29 cellular contexts compared by ENCODE assay signal in genomic region chr3:27791956-27792355, GRCh38.
"Had no signal": no experiment of that assay in that cellular context is flagged by ENCODE, and none has a peak within 500 bp of the region (broad histone marks: within the 10 kb centered on the region; RNA-seq: fewer than 3 reads in every experiment).

No MANE protein-coding gene starts in this region.

- H3K4me2 ChIP-seq: smooth muscle cell had no signal

- ATAC-seq: gastrocnemius medialis; left cardiac atrium; left ventricle myocardium superior; naive thymus-derived CD8-positive, alpha-beta T cell; stimulated activated memory B cell treated with anti-CD40 and anti-IgM and Interleukin-4, amounts not matched to agents 10 μg/mL and 1 μg/mL and 100 μg/mL, for 72 hours had no signal

- H3K79me2 ChIP-seq: parathyroid adenoma had no signal

- H3K9me3 ChIP-seq: ascending aorta, esophagus squamous epithelium, gastrocnemius medialis, right atrium auricular region, tibial nerve had no signal

- H3K27ac ChIP-seq: ascending aorta, epithelial cell of prostate, esophagus squamous epithelium, gastrocnemius medialis, parathyroid adenoma, right atrium auricular region, tibial nerve had no signal

- H3K4me1 ChIP-seq: ascending aorta, esophagus squamous epithelium, gastrocnemius medialis, parathyroid adenoma, right atrium auricular region, tibial nerve had no signal

- H3K4me3 ChIP-seq: ascending aorta, esophagus squamous epithelium, gastrocnemius medialis, right atrium auricular region, smooth muscle cell, tibial nerve had no signal

- H3K36me3 ChIP-seq: ascending aorta, esophagus squamous epithelium, gastrocnemius medialis, right atrium auricular region, tibial nerve had no signal

- DNase-seq: activated CD4-positive, alpha-beta memory T cell treated with anti-CD3 and anti-CD28 coated beads for 36 hours; activated CD4-positive, alpha-beta T cell treated with anti-CD3 and anti-CD28 coated beads, Interleukin-2, amount 10 ng/mL, durations not matched to agents 24 days and 14 days; activated CD4-positive, CD25-positive, alpha-beta regulatory T cell treated with anti-CD3 and anti-CD28 coated beads, Interleukin-2, amount 50 U/mL, for 72 hours; activated CD8-positive, alpha-beta memory T cell treated with anti-CD3 and anti-CD28 coated beads, Interleukin-2, amount 50 U/mL, for 4 hours; activated effector memory CD4-positive, alpha-beta T cell treated with anti-CD3 and anti-CD28 coated beads, Interleukin-2, amount 50 U/mL, for 16 hours; activated naive CD4-positive, alpha-beta T cell treated with anti-CD3 and anti-CD28 coated beads, Interleukin-2, amount 10 ng/mL, durations not matched to agents 7 days and 5 days; activated naive CD8-positive, alpha-beta T cell treated with anti-CD3 and anti-CD28 coated beads, Interleukin-2, amount 10 ng/mL, durations not matched to agents 7 days and 5 days; activated T-cell treated with anti-CD3 and anti-CD28 coated beads, Interleukin-2, amount 50 U/mL, for 1 hour; caudate nucleus; esophagus squamous epithelium; gastrocnemius medialis; glutamatergic neuron; islet precursor cell; left cardiac atrium; left ventricle myocardium superior; midbrain; naive thymus-derived CD8-positive, alpha-beta T cell; nucleus accumbens; stimulated activated CD4-positive, alpha-beta T cell treated with anti-CD3 and anti-CD28 coated beads, Interleukin-1b, Interleukin-23, amount 100 ng/mL, for 48 hours; stimulated activated CD4-positive, alpha-beta T cell treated with anti-CD3 and anti-CD28 coated beads, Interleukin-4, amount 100 ng/mL, for 4 hours; stimulated activated CD8-positive, alpha-beta memory T cell treated with anti-CD3 and anti-CD28 coated beads, Interleukin-4, amount 100 ng/mL, for 48 hours; T-helper 2 cell had no signal

- H2AFZ ChIP-seq: parathyroid adenoma had no signal

- H3K9ac ChIP-seq: parathyroid adenoma had no signal

- H3K27me3 ChIP-seq: ascending aorta, esophagus squamous epithelium, gastrocnemius medialis, right atrium auricular region, tibial nerve had no signal
